8 cellular contexts compared by ENCODE assay signal in genomic region chr22:37486224-37486845, GRCh38. TPM values are rescaled to one million over a fixed set of nuclear protein-coding genes. Genes with fewer than 3 reads are reported as not detected.
DNase-seq lines count a peak whose midpoint lies in the region; ATAC-seq and TF ChIP-seq lines count a peak whose summit lies in the region.

Gene MFNG (minus strand): TSS chr22:37486384. CDS start chr22:37486177, 207 bp downstream.

- H3K27ac ChIP-seq in duodenal mucosa (ENCODE audit: low read depth, low read length) (peak within 1 kb of the TSS; percentile 66), lung (ENCODE audit: low read depth in 1 of 2, low read length in 1 of 2) (peak within 1 kb of the TSS; percentile 74 to 84)

- H3K36me3 ChIP-seq in duodenal mucosa (ENCODE audit: control insufficient read depth in 1 of 2, insufficient read depth in 2 of 2, low read length in 2 of 2), result peaks cover 8 to 11% of the 10 kb centered on the region in 2 donors
- H3K36me3 ChIP-seq in lung (ENCODE audit: control insufficient read depth in 2 of 2, insufficient read depth in 2 of 2, low read length in 2 of 2), result no peaks in the 10 kb centered on the region

- WGBS in lung, 2 donors, result 2 to 5% methylated on average over 19 to 24 of the region's 24 CpGs

- H3K4me1 ChIP-seq in duodenal mucosa (ENCODE audit: control insufficient read depth in 1 of 2, insufficient read depth in 2 of 2, low read length in 2 of 2) (peaks cover 10 to 25% of the 10 kb centered on the region in 2 donors), lung (ENCODE audit: control insufficient read depth in 2 of 2, insufficient read depth in 2 of 2, low read length in 2 of 2) (peaks cover 0 to 23% of the 10 kb centered on the region in 2 donors)

- ATAC-seq in lung (ENCODE audit: insufficient read depth, low FRiP score), result peak; percentile 82

- CTCF ChIA-PET in HEK293T (lab: Yijun Ruan, JAX), result interaction anchor here (0.6 to 1.6 kb wide), 4 partner anchors 12 to 1481 kb away, joined by 3 to 6 read pairs (median 4); no protein-coding TSS in a partner anchor

- peak within 1 kb of the TSS; percentile 59 to 69 for H3K9ac ChIP-seq in duodenal mucosa (ENCODE audit: low read depth in 1 of 2, low read length in 2 of 2)

- POLR2A ChIA-PET in HEK293T (lab: Yijun Ruan, JAX), result no interaction called here

- TF ChIP-seq CTCF in GM10266 (IDR thresholded peaks at IDR 0.05; ENCODE audit: control insufficient read depth, insufficient read depth, low read depth, missing control alignments) (peak; percentile 6), lung (IDR thresholded peaks at IDR 0.05; ENCODE audit: control extremely low read depth, extremely low read depth) (no peak)

- H3K9me3 ChIP-seq in duodenal mucosa (ENCODE audit: control insufficient read depth in 1 of 2, low read length in 2 of 2), result no peaks in the 10 kb centered on the region
- H3K9me3 ChIP-seq in lung (ENCODE audit: control insufficient read depth in 2 of 2, insufficient read depth in 1 of 2, low read length in 1 of 2), result no peaks in the 10 kb centered on the region

- H3K27me3 ChIP-seq in duodenal mucosa (ENCODE audit: control insufficient read depth in 1 of 2, insufficient read depth in 2 of 2, low read length in 2 of 2) (no peaks in the 10 kb centered on the region), lung (ENCODE audit: control insufficient read depth, insufficient read depth) (no peaks in the 10 kb centered on the region)

- peak; percentile 93 for DNase-seq in GM10266 (ENCODE audit: extremely low spot score)
- DNase-seq in HEK293T (ENCODE audit: extremely low spot score), result peak; percentile 76
- peak; percentile 86 for DNase-seq in NCI-H2171 treated with DMSO at 0.1 percent for 48 hours (lab: John Stamatoyannopoulos, UW)
- peak; percentile 55 to 62 for DNase-seq in activated CD4-positive, alpha-beta T cell treated with anti-CD3 and anti-CD28 coated beads, Interleukin-2, amount 50 U/mL, for 4 hours
- peak; percentile 71 for DNase-seq in lung (ENCODE audit: low spot score)
- peak; percentile 63 for DNase-seq in stimulated activated CD8-positive, alpha-beta memory T cell treated with anti-CD3 and anti-CD28 coated beads, Interleukin-12 subunit alpha, Interleukin-12 subunit beta, amount 100 ng/mL, for 4 hours (ENCODE audit: low read depth)
- no peak for DNase-seq in superior temporal gyrus (ENCODE audit: extremely low spot score)

- H3K4me3 ChIP-seq in duodenal mucosa (ENCODE audit: low read depth in 1 of 2, low read length in 2 of 2) (peak within 1 kb of the TSS; percentile 63 to 77), lung (peak within 1 kb of the TSS; percentile 40)

TF ChIP-seq in HEK293T, 16 proteins besides CTCF, POLR2A, EP300 and RAD21:
- TF ChIP-seq L3MBTL2 (conservative IDR thresholded peaks at IDR 0.05), result no peak
- no peak for TF ChIP-seq NFRKB (IDR thresholded peaks at IDR 0.05)
- no peak for TF ChIP-seq SP1 (IDR thresholded peaks at IDR 0.05)
- TF ChIP-seq FOXM1 (IDR thresholded peaks at IDR 0.05; ENCODE audit: borderline replicate concordance), result no peak
- TF ChIP-seq TARDBP (IDR thresholded peaks at IDR 0.05), result no peak
- TF ChIP-seq ELF4 (IDR thresholded peaks at IDR 0.05), result no peak
- no peak for TF ChIP-seq FOXA1 (IDR thresholded peaks at IDR 0.05)
- no peak for TF ChIP-seq LEF1 (IDR thresholded peaks at IDR 0.05; ENCODE audit: borderline replicate concordance)
- no peak for TF ChIP-seq BHLHE40 (IDR thresholded peaks at IDR 0.05; ENCODE audit: borderline replicate concordance)
- TF ChIP-seq ARNT (IDR thresholded peaks at IDR 0.05), result no peak
- no peak for TF ChIP-seq SUZ12 (IDR thresholded peaks at IDR 0.05)
- TF ChIP-seq ZNF384 (IDR thresholded peaks at IDR 0.05), result no peak
- TF ChIP-seq FOXK2 (IDR thresholded peaks at IDR 0.05), result no peak
- no peak for TF ChIP-seq CTBP1 (IDR thresholded peaks at IDR 0.05; ENCODE audit: borderline replicate concordance)
- TF ChIP-seq PKNOX1 (IDR thresholded peaks at IDR 0.05), result no peak
- no peak for TF ChIP-seq HDGF (IDR thresholded peaks at IDR 0.05; ENCODE audit: borderline replicate concordance)

RNA-seq across cellular contexts. Expression of gene MFNG, which starts in this region (rescaled TPM):
- total RNA-seq in lung, result 10 to 100 TPM; 16.9 to 45.2 TPM
- 10 to 100 TPM; 14.3 to 46.7 TPM for polyA plus RNA-seq in lung
